Comparison of ENCODE assay signal across 8 cellular contexts in genomic region chrX:119880552-119881437, GRCh38. TPM values are rescaled to one million over a fixed set of nuclear protein-coding genes. Genes with fewer than 3 reads are reported as not detected.
DNase-seq lines count a peak whose midpoint lies in the region; ATAC-seq and TF ChIP-seq lines count a peak whose summit lies in the region.

No MANE protein-coding gene starts in this region.

- ATAC-seq in GM18502 (IDR thresholded peaks at IDR 0.05; ENCODE audit: poor library complexity, unreplicated experiment) (peak; percentile 90), HG02885 (IDR thresholded peaks at IDR 0.05; ENCODE audit: poor library complexity, unreplicated experiment) (peak; percentile 97), GM19467 (IDR thresholded peaks at IDR 0.05; ENCODE audit: unreplicated experiment) (no peak)

- POLR2A ChIA-PET in BJ (lab: Charles Lee): no interaction called here

- H3K4me1 Mint-ChIP-seq in osteocyte (ENCODE audit: unreplicated experiment): no peaks in the 10 kb centered on the region

- H3K4me3 ChIP-seq in BJ (ENCODE audit: low read depth, low read length): no peak overlapping the region

- H3K4me3 Mint-ChIP-seq in osteocyte (ENCODE audit: unreplicated experiment): no peak overlapping the region

- H3K27me3 ChIP-seq in BJ (ENCODE audit: control insufficient read depth, insufficient read depth, low read length): no peaks in the 10 kb centered on the region

- H3K36me3 Mint-ChIP-seq in osteocyte (ENCODE audit: unreplicated experiment): peaks cover 6% of the 10 kb centered on the region

- H3K9me3 Mint-ChIP-seq in osteocyte (ENCODE audit: unreplicated experiment): peaks cover 3% of the 10 kb centered on the region

- TF ChIP-seq CTCF in BJ (IDR thresholded peaks at IDR 0.05; ENCODE audit: insufficient read depth, low read depth, low read length) (peak; percentile 75), osteocyte (IDR thresholded peaks at IDR 0.05) (peak; percentile 64)

- no peak overlapping the region for H3K27ac Mint-ChIP-seq in osteocyte (ENCODE audit: unreplicated experiment)

- no peaks in the 10 kb centered on the region for H3K36me3 ChIP-seq in BJ (ENCODE audit: control insufficient read depth, insufficient read depth, low read length)

- DNase-seq in BJ (ENCODE audit: low read depth): no peak
- peak; percentile 6 for DNase-seq in NCI-H226
- peak; percentile 2 to 6 for DNase-seq in activated CD4-positive, alpha-beta T cell treated with anti-CD3 and anti-CD28 coated beads, Interleukin-2, amount 50 U/mL, for 4 hours
- peak; percentile 61 for DNase-seq in fibroblast of peridontal ligament (ENCODE audit: extremely low read depth)
- DNase-seq in osteocyte (ENCODE audit: extremely low spot score, unreplicated experiment): no peak

- no peaks in the 10 kb centered on the region for H3K27me3 Mint-ChIP-seq in osteocyte (ENCODE audit: unreplicated experiment)

- CTCF ChIA-PET in BJ (lab: Yijun Ruan, JAX): interaction anchor here (0.7 kb wide), 1 partner anchor 153 kb away, joined by 3 read pairs; no protein-coding TSS in a partner anchor

RNA-seq across cellular contexts. Expression of gene NDUFA1, which starts 9.2 kb away (rescaled TPM):
- polyA plus RNA-seq in BJ (2011; rRNA removed): 58.9 and 133 TPM in 2 replicates
- polyA minus RNA-seq in BJ (2011; rRNA and poly(A)+ RNA removed): 28.6 and 44.5 TPM in 2 replicates
- 85.4 and 87.8 TPM in 2 replicates for total RNA-seq in osteocyte

RNA-seq across cellular contexts. Expression of gene RNF113A, which starts 9.3 kb away (rescaled TPM):
- polyA plus RNA-seq in BJ (2011; rRNA removed): 15.7 and 15.8 TPM in 2 replicates
- polyA minus RNA-seq in BJ (2011; rRNA and poly(A)+ RNA removed): 4.5 and 6.0 TPM in 2 replicates
- 13.3 and 13.5 TPM in 2 replicates for total RNA-seq in osteocyte

RNA-seq across cellular contexts. Expression of gene AKAP14, which starts 14.9 kb away (rescaled TPM):
- not detected in 2 replicates for polyA plus RNA-seq in BJ (2011; rRNA removed)
- not detected in 2 replicates for polyA minus RNA-seq in BJ (2011; rRNA and poly(A)+ RNA removed)
- total RNA-seq in osteocyte: not detected in 2 replicates

RNA-seq across cellular contexts. Expression of gene UPF3B, which starts 28.0 kb away (rescaled TPM):
- polyA plus RNA-seq in BJ (2011; rRNA removed): 3.0 and 5.5 TPM in 2 replicates
- polyA minus RNA-seq in BJ (2011; rRNA and poly(A)+ RNA removed): 0.81 and 1.1 TPM in 2 replicates
- total RNA-seq in osteocyte: 8.3 and 12.4 TPM in 2 replicates

Comparison
In these comparisons a context has a peak if more than half of its experiments do, and no peak if none do; other contexts are left out.
1. DNase-seq: peak in NCI-H226 (single experiment), activated CD4-positive, alpha-beta T cell treated with anti-CD3 and anti-CD28 coated beads, Interleukin-2, amount 50 U/mL, for 4 hours (2 of 2) and fibroblast of peridontal ligament (single experiment); none in BJ (single experiment) and osteocyte (single experiment).